ENCODE assay signal across 32 cellular contexts in the genomic region with DNA sequence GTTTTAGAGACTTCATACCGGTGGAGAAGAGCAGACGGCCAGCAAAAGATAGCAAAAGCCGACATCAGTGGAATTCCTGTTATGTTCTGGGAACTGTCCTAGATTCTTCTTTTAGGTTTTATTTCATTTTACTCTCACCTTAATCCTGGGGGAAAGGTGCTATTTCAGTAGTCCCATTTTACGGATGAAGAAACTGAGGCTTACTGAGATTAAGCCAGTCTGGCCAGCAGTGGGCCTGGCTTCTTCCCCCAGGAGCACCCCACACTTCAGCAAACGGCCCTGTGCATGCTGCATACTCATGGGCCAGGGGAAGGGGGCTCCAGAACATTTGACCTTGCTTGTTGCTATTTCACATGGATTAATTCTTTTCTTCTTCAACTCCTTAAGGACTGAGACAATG. TPM values are rescaled to one million over a fixed set of nuclear protein-coding genes. Genes with fewer than 3 reads are reported as not detected.
"Had no signal": no experiment of that assay in that cellular context is flagged by ENCODE, and none has a peak within 500 bp of the region (broad histone marks: within the 10 kb centered on the region; RNA-seq: fewer than 3 reads in every experiment).

No MANE protein-coding gene starts in this region.

- H3K4me2 ChIP-seq: smooth muscle cell had no signal

- H2AFZ ChIP-seq: parathyroid adenoma had no signal

- H3K27me3 ChIP-seq: ovary, spleen, suprapubic skin, testis, transverse colon, upper lobe of right lung, uterus had no signal

- H3K27ac ChIP-seq: neutrophil, ovary, parathyroid adenoma, psoas muscle, spleen, suprapubic skin, tibial artery, transverse colon, upper lobe of right lung had no signal

- ATAC-seq: naive thymus-derived CD8-positive, alpha-beta T cell; sciatic nerve; stimulated activated memory B cell treated with anti-CD40 and anti-IgM and Interleukin-4, amounts not matched to agents 10 μg/mL and 1 μg/mL and 100 μg/mL, for 72 hours; stimulated activated naive CD8-positive, alpha-beta T cell treated with anti-CD3 and anti-CD28 coated beads, Interleukin-15, amount 100 ng/mL, for 72 hours; stimulated activated naive CD8-positive, alpha-beta T cell treated with anti-CD3 and anti-CD28 coated beads, Interleukin-15, Interleukin-2, amounts not matched to agents 100 U/mL and 50 U/mL, for 24 hours; upper lobe of right lung had no signal

- H3K9me3 ChIP-seq: neutrophil, ovary, psoas muscle, spleen, suprapubic skin, testis, tibial artery, transverse colon, upper lobe of right lung, uterus had no signal

- H3K4me3 ChIP-seq: ovary, psoas muscle, skin epidermis, smooth muscle cell, spleen, suprapubic skin, testis, tibial artery, transverse colon, upper lobe of right lung, uterus had no signal

- H3K4me1 ChIP-seq: parathyroid adenoma, psoas muscle, spleen, suprapubic skin, tibial artery, transverse colon, upper lobe of right lung, uterus had no signal

- DNase-seq: naive thymus-derived CD8-positive, alpha-beta T cell; nephron progenitor cell; nucleus accumbens; ovary; psoas muscle; spleen; stimulated activated CD4-positive, alpha-beta T cell treated with anti-CD3 and anti-CD28 coated beads, Interleukin-12 subunit alpha, Interleukin-12 subunit beta, amount 100 ng/mL, for 4 hours; stimulated activated CD4-positive, alpha-beta T cell treated with anti-CD3 and anti-CD28 coated beads, Interleukin-1b, Interleukin-23, amount 100 ng/mL, for 48 hours; stimulated activated CD4-positive, alpha-beta T cell treated with anti-CD3 and anti-CD28 coated beads, Interleukin-4, amount 100 ng/mL, for 1 hour; stimulated activated CD4-positive, alpha-beta T cell treated with anti-CD3 and anti-CD28 coated beads, Interleukin-4, amount 100 ng/mL, for 4 hours; stimulated activated CD8-positive, alpha-beta memory T cell treated with anti-CD3 and anti-CD28 coated beads, Interleukin-4, amount 100 ng/mL, for 48 hours; stimulated activated naive CD4-positive, alpha-beta T cell; stimulated activated naive CD8-positive, alpha-beta T cell treated with anti-CD3 and anti-CD28 coated beads, Interleukin-15, amount 100 ng/mL, for 72 hours; stimulated activated naive CD8-positive, alpha-beta T cell treated with anti-CD3 and anti-CD28 coated beads, Interleukin-15, Interleukin-2, amounts not matched to agents 100 U/mL and 50 U/mL, for 24 hours; substantia nigra; testis; tibial artery; transverse colon; uterus had no signal

- H3K9ac ChIP-seq: parathyroid adenoma had no signal

- H3K36me3 ChIP-seq: neutrophil, spleen, transverse colon, upper lobe of right lung, uterus had no signal

- H3K79me2 ChIP-seq: parathyroid adenoma had no signal

RNA-seq across cellular contexts. Expression of a gene that starts 56.7 kb away (rescaled TPM):
- total RNA-seq: naive thymus-derived CD8-positive, alpha-beta T cell; natural killer cell treated with Interleukin-12 subunit alpha and Interleukin-12 subunit beta and Interleukin-15 and Interleukin-18, amount 100 ng/mL, for 72 hours; neural crest cell; progenitor cell of endocrine pancreas; renal cortical epithelial cell; sciatic nerve; smooth muscle cell; spleen; suprapubic skin; transverse colon; upper lobe of right lung; urinary bladder; uterus had no signal
- polyA plus RNA-seq: naive thymus-derived CD8-positive, alpha-beta T cell; smooth muscle cell; spleen had no signal
